7 cellular contexts compared by ENCODE assay signal in genomic region chr2:26032586-26033269, GRCh38. TPM values are rescaled to one million over a fixed set of nuclear protein-coding genes. Genes with fewer than 3 reads are reported as not detected.
A peak's percentile ranks its signal among the peaks of the same experiment; 100 is the strongest.
DNase-seq lines count a peak whose midpoint lies in the region; ATAC-seq and TF ChIP-seq lines count a peak whose summit lies in the region.
"Not testable (repeated sequence)": the region's sequence is repeated elsewhere in the genome, so short reads cannot be mapped to it uniquely, and the experiment has no call there.

No MANE protein-coding gene starts in this region.

- H3K4me3 Mint-ChIP-seq in activated T-helper 1 cell treated with anti-CD3 and anti-CD28 coated beads, Interleukin-12 subunit alpha, Interleukin-12 subunit beta, Interleukin-2, Interleukin-4 antibody, amounts not matched to agents 30 ng/mL and 10 ng/mL and 1 ng/mL, durations not matched to agents 14 hours and 24 hours and 36 hours, result peak overlapping the region; percentile 94
- H3K4me3 Mint-ChIP-seq in endodermal cell, result peak overlapping the region; percentile 95

- H3K36me3 ChIP-seq in endodermal cell (ENCODE audit: control insufficient read depth, insufficient read depth, low read length), result peaks cover 13% of the 10 kb centered on the region
- H3K36me3 ChIP-seq in prostate gland, result not testable (repeated sequence)

- H3K27ac ChIP-seq in endodermal cell (ENCODE audit: low read depth, low read length) (peak overlapping the region; percentile 85), prostate gland (peak overlapping the region; percentile 96 to 98)

- H3K9me3 ChIP-seq in endodermal cell (ENCODE audit: control insufficient read depth, low read length); prostate gland: not testable (repeated sequence)

- H3K27me3 ChIP-seq in endodermal cell (ENCODE audit: control insufficient read depth, insufficient read depth, low read length, poor library complexity, severe bottlenecking); prostate gland (replicated peaks; ENCODE audit: insufficient read depth): not testable (repeated sequence)

- not testable (repeated sequence) for TF ChIP-seq CTCF in GM12875 (IDR thresholded peaks at IDR 0.05; ENCODE audit: borderline replicate concordance, insufficient read depth, low read depth, low read length); NB4 (IDR thresholded peaks at IDR 0.05; ENCODE audit: low read depth, low read length); endodermal cell (conservative IDR thresholded peaks at IDR 0.05); prostate gland (IDR thresholded peaks at IDR 0.05)

- H3K4me3 ChIP-seq in GM12875 (ENCODE audit: low read depth, low read length) (peak overlapping the region; percentile 99), NB4 (ENCODE audit: low read depth, low read length) (peak overlapping the region; percentile 74), endodermal cell (ENCODE audit: low read length) (peak overlapping the region; percentile 96), prostate gland (peak overlapping the region; percentile 64 to 92)

- H3K27me3 Mint-ChIP-seq in activated T-helper 1 cell treated with anti-CD3 and anti-CD28 coated beads, Interleukin-12 subunit alpha, Interleukin-12 subunit beta, Interleukin-2, Interleukin-4 antibody, amounts not matched to agents 30 ng/mL and 10 ng/mL and 1 ng/mL, durations not matched to agents 14 hours and 24 hours and 36 hours (ENCODE audit: insufficient read depth); endodermal cell (ENCODE audit: insufficient read depth): not testable (repeated sequence)

- not testable (repeated sequence) for H3K4me1 ChIP-seq in endodermal cell (ENCODE audit: control insufficient read depth, insufficient read depth, low read length); prostate gland (replicated peaks)

- 47 to 56% methylated on average over 16 to 23 of the region's 24 CpGs for WGBS in endodermal cell (ENCODE audit: insufficient coverage in 1 of 2, insufficient read length in 1 of 2), 2 experiments
- WGBS in prostate gland, result 31% methylated on average over 24 of the region's 24 CpGs

- peaks cover 26% of the 10 kb centered on the region for H3K4me1 Mint-ChIP-seq in activated T-helper 1 cell treated with anti-CD3 and anti-CD28 coated beads, Interleukin-12 subunit alpha, Interleukin-12 subunit beta, Interleukin-2, Interleukin-4 antibody, amounts not matched to agents 30 ng/mL and 10 ng/mL and 1 ng/mL, durations not matched to agents 14 hours and 24 hours and 36 hours (ENCODE audit: low read depth)
- not testable (repeated sequence) for H3K4me1 Mint-ChIP-seq in endodermal cell

- not testable (repeated sequence) for TF ChIP-seq POLR2A in NB4 (IDR thresholded peaks at IDR 0.05; ENCODE audit: extremely low read depth, insufficient read length); prostate gland (IDR thresholded peaks at IDR 0.05)

- intact Hi-C loops in activated T-helper 1 cell treated with anti-CD3 and anti-CD28 coated beads, Interleukin-12 subunit alpha, Interleukin-12 subunit beta, Interleukin-2, Interleukin-4 antibody, amounts not matched to agents 30 ng/mL and 10 ng/mL and 1 ng/mL, durations not matched to agents 14 hours and 24 hours and 36 hours (cut with micrococcal nuclease), result loop anchor here (1.0 to 2.0 kb wide), 4 partner anchors 42 to 314 kb away; partner anchors contain the start of genes ADGRF3, ASXL2, HADHA and HADHB
- intact Hi-C loops in left colon (cut with DNase I, micrococcal nuclease); prostate gland (cut with DNase I): not testable (repeated sequence)

- H3K9me3 Mint-ChIP-seq in activated T-helper 1 cell treated with anti-CD3 and anti-CD28 coated beads, Interleukin-12 subunit alpha, Interleukin-12 subunit beta, Interleukin-2, Interleukin-4 antibody, amounts not matched to agents 30 ng/mL and 10 ng/mL and 1 ng/mL, durations not matched to agents 14 hours and 24 hours and 36 hours; endodermal cell: not testable (repeated sequence)

- not testable (repeated sequence) for H3K36me3 Mint-ChIP-seq in activated T-helper 1 cell treated with anti-CD3 and anti-CD28 coated beads, Interleukin-12 subunit alpha, Interleukin-12 subunit beta, Interleukin-2, Interleukin-4 antibody, amounts not matched to agents 30 ng/mL and 10 ng/mL and 1 ng/mL, durations not matched to agents 14 hours and 24 hours and 36 hours (ENCODE audit: low read depth)
- H3K36me3 Mint-ChIP-seq in endodermal cell (ENCODE audit: low read depth), result peaks cover 13% of the 10 kb centered on the region

- H3K9ac ChIP-seq in endodermal cell (ENCODE audit: extremely low read depth, low read length, poor library complexity, severe bottlenecking), result peak overlapping the region; percentile 85

- ATAC-seq in HG02798 (IDR thresholded peaks at IDR 0.05; ENCODE audit: poor library complexity, unreplicated experiment) (peak; percentile 2), left colon (peak; percentile 41)

- DNase-seq in NB4 (ENCODE audit: low read depth); activated T-helper 1 cell treated with anti-CD3 and anti-CD28 coated beads, Interleukin-12 subunit alpha, Interleukin-12 subunit beta, Interleukin-2, Interleukin-4 antibody, amounts not matched to agents 30 ng/mL and 10 ng/mL and 1 ng/mL, durations not matched to agents 14 hours and 24 hours and 36 hours (ENCODE audit: low spot score); endodermal cell; prostate gland (ENCODE audit: low spot score): not testable (repeated sequence)
- peak in 1 of 2 donors; percentile 46 for DNase-seq in left colon

- peak overlapping the region; percentile 93 for H3K27ac Mint-ChIP-seq in activated T-helper 1 cell treated with anti-CD3 and anti-CD28 coated beads, Interleukin-12 subunit alpha, Interleukin-12 subunit beta, Interleukin-2, Interleukin-4 antibody, amounts not matched to agents 30 ng/mL and 10 ng/mL and 1 ng/mL, durations not matched to agents 14 hours and 24 hours and 36 hours
- peak overlapping the region; percentile 99 for H3K27ac Mint-ChIP-seq in endodermal cell

RNA-seq across cellular contexts. Expression of gene RAB10, which starts 1.2 kb away (rescaled TPM):
- 128 and 130 TPM in 2 replicates for total RNA-seq in activated T-helper 1 cell treated with anti-CD3 and anti-CD28 coated beads, Interleukin-12 subunit alpha, Interleukin-12 subunit beta, Interleukin-2, Interleukin-4 antibody, amounts not matched to agents 30 ng/mL and 10 ng/mL and 1 ng/mL, durations not matched to agents 14 hours and 24 hours and 36 hours
- 100 to 1,000 TPM; 115 to 121 TPM for total RNA-seq in endodermal cell
- 102 TPM for polyA plus RNA-seq in endodermal cell (2013, experiment 1 of 2)
- 95.8 TPM for polyA plus RNA-seq in endodermal cell (2013, experiment 2 of 2)
- total RNA-seq in left colon, result 100 to 1,000 TPM; 171 to 173 TPM
- 100 to 1,000 TPM; 118 to 139 TPM for total RNA-seq in prostate gland

RNA-seq across cellular contexts. Expression of gene KIF3C, which starts 50.4 kb away (rescaled TPM):
- 5.3 and 6.2 TPM in 2 replicates for total RNA-seq in activated T-helper 1 cell treated with anti-CD3 and anti-CD28 coated beads, Interleukin-12 subunit alpha, Interleukin-12 subunit beta, Interleukin-2, Interleukin-4 antibody, amounts not matched to agents 30 ng/mL and 10 ng/mL and 1 ng/mL, durations not matched to agents 14 hours and 24 hours and 36 hours
- total RNA-seq in endodermal cell, result 10 to 100 TPM; 42.9 to 51.4 TPM
- polyA plus RNA-seq in endodermal cell (2013, experiment 1 of 2), result 47.4 TPM
- polyA plus RNA-seq in endodermal cell (2013, experiment 2 of 2), result 43.6 TPM
- 1 to 10 TPM; 2.0 to 2.3 TPM for total RNA-seq in left colon
- 10 to 100 TPM in 1 of 2 donors, 1 to 10 TPM in 1; 2.6 to 24.4 TPM for total RNA-seq in prostate gland
